In the genomic region with DNA sequence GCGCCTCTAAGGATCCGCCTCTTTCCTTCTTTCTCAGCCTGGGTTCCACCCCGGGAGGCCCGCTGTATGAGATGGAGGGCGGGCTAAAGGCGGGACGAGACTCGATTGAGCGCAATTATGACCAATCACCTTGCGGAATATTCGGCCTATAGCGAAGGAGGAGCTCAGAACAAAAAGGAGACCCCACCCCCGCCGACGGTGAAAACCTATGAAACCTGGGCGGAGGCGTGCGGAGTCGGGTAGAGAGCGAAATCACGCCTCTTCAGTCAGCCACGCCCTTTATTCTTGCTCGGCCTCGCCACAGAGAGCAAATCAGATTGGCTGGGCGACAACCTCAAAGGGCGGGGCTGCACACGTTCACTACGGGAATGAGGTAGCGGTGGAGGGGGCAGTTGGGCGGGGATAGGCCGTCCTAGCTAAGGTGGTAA, we compare ENCODE assay signal across 8 cellular contexts. TPM values are rescaled to one million over a fixed set of nuclear protein-coding genes. Genes with fewer than 3 reads are reported as not detected.
DNase-seq lines count a peak whose midpoint lies in the region; ATAC-seq and TF ChIP-seq lines count a peak whose summit lies in the region.

No MANE protein-coding gene starts in this region.

- peak overlapping the region; percentile 99 to 100 (median 99) for H3K27ac Mint-ChIP-seq in nephron

- DNase-seq in Daoy (ENCODE audit: low read depth) (peak; percentile 95), H4 (ENCODE audit: low spot score) (peak; percentile 98), LoVo (ENCODE audit: low spot score) (peak; percentile 92), RWPE2 (ENCODE audit: low spot score) (peak; percentile 94), fibroblast of the aortic adventitia (ENCODE audit: low read depth) (peak; percentile 99)
- DNase-seq in activated effector memory CD4-positive, alpha-beta T cell treated with anti-CD3 and anti-CD28 coated beads, Interleukin-2, amount 50 U/mL, for 16 hours: peak; percentile 97
- DNase-seq in stimulated activated naive CD8-positive, alpha-beta T cell treated with anti-CD3 and anti-CD28 coated beads, Interleukin-15, Interleukin-2, amounts not matched to agents 100 U/mL and 50 U/mL, for 24 hours: peak; percentile 91

- no peaks in the 10 kb centered on the region for H3K27me3 Mint-ChIP-seq in nephron (ENCODE audit: low read depth)

- H3K36me3 Mint-ChIP-seq in nephron (ENCODE audit: low read depth): peaks cover 49% of the 10 kb centered on the region

- H3K27ac ChIP-seq in RWPE2 (ENCODE audit: poor library complexity, severe bottlenecking): peak overlapping the region; percentile 87

- peaks cover 32% of the 10 kb centered on the region for H3K4me1 Mint-ChIP-seq in nephron

- H3K36me3 ChIP-seq in RWPE2 (ENCODE audit: low read depth): peaks cover 24% of the 10 kb centered on the region

- peak; percentile 83 for ATAC-seq in RWPE2 (ENCODE audit: low read depth)
- ATAC-seq in stimulated activated naive CD8-positive, alpha-beta T cell treated with anti-CD3 and anti-CD28 coated beads, Interleukin-15, Interleukin-2, amounts not matched to agents 100 U/mL and 50 U/mL, for 24 hours: peak; percentile 88

- peak overlapping the region; percentile 94 for H3K4me3 Mint-ChIP-seq in nephron

- peaks cover 11% of the 10 kb centered on the region for H3K4me1 ChIP-seq in RWPE2 (ENCODE audit: insufficient read depth, poor library complexity, severe bottlenecking)

- H3K9me3 ChIP-seq in RWPE2 (ENCODE audit: severe bottlenecking): no peaks in the 10 kb centered on the region

- H3K4me3 ChIP-seq in RWPE2 (ENCODE audit: severe bottlenecking) (peak overlapping the region; percentile 91), fibroblast of the aortic adventitia (ENCODE audit: low read depth, low read length) (peak overlapping the region; percentile 76)

- H3K27me3 ChIP-seq in RWPE2 (ENCODE audit: insufficient read depth, poor library complexity, severe bottlenecking): no peaks in the 10 kb centered on the region

- no peaks in the 10 kb centered on the region for H3K9me3 Mint-ChIP-seq in nephron

- TF ChIP-seq CTCF in RWPE2 (IDR thresholded peaks at IDR 0.05; ENCODE audit: poor library complexity, severe bottlenecking): no peak
- TF ChIP-seq CTCF in fibroblast of the aortic adventitia (IDR thresholded peaks at IDR 0.05; ENCODE audit: insufficient read depth, low read length): no peak
- TF ChIP-seq CTCF in nephron (IDR thresholded peaks at IDR 0.05; ENCODE audit: unreplicated experiment in 3 of 3): no peak

RNA-seq across cellular contexts. Expression of a gene that starts 0.6 kb away (rescaled TPM):
- total RNA-seq in Daoy (2014; rRNA removed; shearing (Covaris generic)): 54.4 and 64.9 TPM in 2 replicates
- total RNA-seq in H4 (2014; rRNA removed; shearing (Covaris generic)): 77.1 and 98.5 TPM in 2 replicates
- 25.3 and 91.6 TPM in 2 replicates for total RNA-seq in fibroblast of the aortic adventitia (ENCODE audit: low replicate concordance)

RNA-seq across cellular contexts. Expression of a gene that starts 14.9 kb away (rescaled TPM):
- total RNA-seq in Daoy (2014; rRNA removed; shearing (Covaris generic)): 41.3 and 49.2 TPM in 2 replicates
- total RNA-seq in H4 (2014; rRNA removed; shearing (Covaris generic)): 33.0 and 36.5 TPM in 2 replicates
- total RNA-seq in fibroblast of the aortic adventitia (ENCODE audit: low replicate concordance): 11.0 and 41.8 TPM in 2 replicates

RNA-seq across cellular contexts. Expression of a gene that starts 24.2 kb away (rescaled TPM):
- total RNA-seq in Daoy (2014; rRNA removed; shearing (Covaris generic)): 122 and 130 TPM in 2 replicates
- 105 and 130 TPM in 2 replicates for total RNA-seq in H4 (2014; rRNA removed; shearing (Covaris generic))
- total RNA-seq in fibroblast of the aortic adventitia (ENCODE audit: low replicate concordance): 93.3 and 214 TPM in 2 replicates

Comparison
In these comparisons a context has a peak if more than half of its experiments do, and no peak if none do; other contexts are left out.
1. Peak in every context shown above with its lines: DNase-seq, ATAC-seq, H3K4me3 ChIP-seq and H3K27ac ChIP-seq.